ENCODE assay signal across 8 cellular contexts in the genomic region with DNA sequence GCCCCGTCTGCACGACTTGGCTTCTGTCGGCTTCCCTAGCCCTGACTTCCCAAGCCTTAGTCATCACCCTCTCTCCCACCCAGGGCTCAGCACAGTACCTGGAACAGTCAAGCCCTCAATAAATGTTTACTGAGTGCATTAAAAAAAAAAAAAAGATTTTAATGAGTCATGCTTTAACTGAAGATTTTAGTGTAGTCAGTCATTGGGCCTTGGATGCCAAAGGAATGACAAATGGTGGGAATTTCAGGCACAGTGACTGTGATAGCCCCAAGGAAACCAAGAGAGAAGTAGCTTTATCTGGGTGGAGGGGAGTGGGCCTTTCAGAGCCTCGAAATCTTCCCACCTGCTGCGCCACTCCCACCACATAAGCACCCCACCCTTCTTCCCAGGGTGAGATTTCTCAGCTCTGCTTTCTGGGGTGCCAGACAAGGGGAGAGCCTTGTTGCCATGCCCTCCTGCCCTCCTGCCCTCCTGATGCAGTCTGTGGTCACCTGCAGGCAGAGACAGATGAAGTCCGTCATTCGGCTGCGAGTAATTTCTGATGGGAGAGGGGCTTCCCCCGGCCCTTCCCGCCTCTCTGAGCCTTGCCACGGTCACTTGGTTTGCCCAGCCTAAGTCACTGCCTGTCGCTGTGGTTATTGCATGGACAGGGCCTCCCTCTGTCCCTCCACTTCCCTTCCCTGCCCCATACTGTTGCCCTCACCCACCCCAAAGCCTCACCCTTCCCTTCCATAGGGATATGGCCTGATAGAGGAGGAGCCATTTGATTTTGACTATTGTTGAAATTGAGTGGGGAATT. TPM values are rescaled to one million over a fixed set of nuclear protein-coding genes. Genes with fewer than 3 reads are reported as not detected.
DNase-seq lines count a peak whose midpoint lies in the region; ATAC-seq and TF ChIP-seq lines count a peak whose summit lies in the region.

No MANE protein-coding gene starts in this region.

- H3K4me1 ChIP-seq in mucosa of rectum (ENCODE audit: control insufficient read depth in 2 of 2, insufficient read depth in 2 of 2, low read length in 2 of 2), result peaks cover 33 to 58% of the 10 kb centered on the region in 2 donors

- POLR2A ChIA-PET in AG04449 (lab: Yijun Ruan, JAX), result interaction anchor here (0.7 to 1.4 kb wide), 8 partner anchors 11 to 1332 kb away, joined by 3 to 6 read pairs (median 4); no protein-coding TSS in a partner anchor
- POLR2A ChIA-PET in naive thymus-derived CD8-positive, alpha-beta T cell (lab: Charles Lee), result interaction anchor here (0.6 to 1.3 kb wide), 3 partner anchors 23 to 149 kb away, joined by 3 to 7 read pairs (median 4); no protein-coding TSS in a partner anchor

- H3K4me3 ChIP-seq in AG04449 (ENCODE audit: low read depth, low read length) (no peak overlapping the region), mucosa of rectum (ENCODE audit: low read length in 2 of 2) (no peak overlapping the region)

- TF ChIP-seq CTCF in AG04449 (IDR thresholded peaks at IDR 0.05; ENCODE audit: insufficient read depth, low read length, missing control alignments), result no peak

- H3K27ac ChIP-seq in mucosa of rectum (ENCODE audit: low read depth in 2 of 2, low read length in 2 of 2), result peak overlapping the region; percentile 78 to 79

- ATAC-seq in HG03439 (IDR thresholded peaks at IDR 0.05; ENCODE audit: unreplicated experiment) (no peak), HG03039 (IDR thresholded peaks at IDR 0.05; ENCODE audit: unreplicated experiment) (no peak)
- ATAC-seq in naive thymus-derived CD8-positive, alpha-beta T cell, result no peak

- H3K36me3 Mint-ChIP-seq in naive thymus-derived CD8-positive, alpha-beta T cell, result peaks cover 0 to 4% (median 0%) of the 10 kb centered on the region in 3 donors

- no peaks in the 10 kb centered on the region for H3K27me3 ChIP-seq in mucosa of rectum (ENCODE audit: control insufficient read depth in 2 of 2, insufficient read depth in 2 of 2, low read length in 2 of 2)

- peak overlapping the region in 4 of 10 donors; percentile 44 to 62 (median 48) for H3K4me3 Mint-ChIP-seq in naive thymus-derived CD8-positive, alpha-beta T cell

- H3K4me1 Mint-ChIP-seq in naive thymus-derived CD8-positive, alpha-beta T cell, result peaks cover 34 to 49% (median 40%) of the 10 kb centered on the region in 4 donors

- H3K9ac ChIP-seq in mucosa of rectum (ENCODE audit: low read depth in 1 of 2, low read length in 2 of 2), result peak overlapping the region in 1 of 2 donors; percentile 30

- peaks cover 0 to 8% (median 0%) of the 10 kb centered on the region in 9 donors for H3K9me3 Mint-ChIP-seq in naive thymus-derived CD8-positive, alpha-beta T cell

- no peaks in the 10 kb centered on the region for H3K9me3 ChIP-seq in mucosa of rectum (ENCODE audit: control insufficient read depth in 2 of 2, low read length in 2 of 2)

- no peaks in the 10 kb centered on the region for H3K27me3 Mint-ChIP-seq in naive thymus-derived CD8-positive, alpha-beta T cell

- CTCF ChIA-PET in AG04449 (lab: Yijun Ruan, JAX), result interaction anchor here (0.9 to 1.2 kb wide), 4 partner anchors 31 to 326 kb away, joined by 3 to 6 read pairs (median 4); no protein-coding TSS in a partner anchor

- peak overlapping the region in 3 of 10 donors; percentile 4 to 79 (median 77) for H3K27ac Mint-ChIP-seq in naive thymus-derived CD8-positive, alpha-beta T cell

- no peaks in the 10 kb centered on the region for H3K36me3 ChIP-seq in mucosa of rectum (ENCODE audit: control insufficient read depth in 2 of 2, insufficient read depth in 2 of 2, low read length in 2 of 2)

- DNase-seq in AG04449 (ENCODE audit: low read depth, low spot score) (peak; percentile 98), HT1080 (ENCODE audit: low read depth) (peak; percentile 99), dedifferentiated amniotic fluid mesenchymal stem cell (ENCODE audit: extremely low spot score) (peak; percentile 77), NCI-H2029 (lab: John Stamatoyannopoulos, UW) (no peak)
- DNase-seq in naive thymus-derived CD8-positive, alpha-beta T cell, result no peak

RNA-seq across cellular contexts. Expression of gene SMAD3, which starts 41.8 kb away (rescaled TPM):
- total RNA-seq in HT1080 (2014; rRNA removed; shearing (Covaris generic)), result 20.9 and 39.2 TPM in 2 replicates
- 99.4 and 115 TPM in 2 replicates for polyA plus RNA-seq in HT1080 (2015; cell fraction: cytosol; rRNA removed)
- 204 and 241 TPM in 2 replicates for polyA plus RNA-seq in HT1080 (2015; cell fraction: nucleus; rRNA removed)
- total RNA-seq in naive thymus-derived CD8-positive, alpha-beta T cell, result 10 to 100 TPM; 53.1 to 55.4 TPM
- polyA plus RNA-seq in naive thymus-derived CD8-positive, alpha-beta T cell, result 1 to 10 TPM in 2 of 3 donors, under 1 TPM in 1; 0.57 to 4.2 (median 1.7) TPM

Comparison
In these comparisons a context has a peak if more than half of its experiments do, and no peak if none do; other contexts are left out.
1. DNase-seq: peak in AG04449 (single experiment), HT1080 (single experiment) and dedifferentiated amniotic fluid mesenchymal stem cell (single experiment); none in NCI-H2029 (single experiment) and naive thymus-derived CD8-positive, alpha-beta T cell (0 of 10).